Comparison of ENCODE assay signal across 11 cellular contexts in the genomic region with DNA sequence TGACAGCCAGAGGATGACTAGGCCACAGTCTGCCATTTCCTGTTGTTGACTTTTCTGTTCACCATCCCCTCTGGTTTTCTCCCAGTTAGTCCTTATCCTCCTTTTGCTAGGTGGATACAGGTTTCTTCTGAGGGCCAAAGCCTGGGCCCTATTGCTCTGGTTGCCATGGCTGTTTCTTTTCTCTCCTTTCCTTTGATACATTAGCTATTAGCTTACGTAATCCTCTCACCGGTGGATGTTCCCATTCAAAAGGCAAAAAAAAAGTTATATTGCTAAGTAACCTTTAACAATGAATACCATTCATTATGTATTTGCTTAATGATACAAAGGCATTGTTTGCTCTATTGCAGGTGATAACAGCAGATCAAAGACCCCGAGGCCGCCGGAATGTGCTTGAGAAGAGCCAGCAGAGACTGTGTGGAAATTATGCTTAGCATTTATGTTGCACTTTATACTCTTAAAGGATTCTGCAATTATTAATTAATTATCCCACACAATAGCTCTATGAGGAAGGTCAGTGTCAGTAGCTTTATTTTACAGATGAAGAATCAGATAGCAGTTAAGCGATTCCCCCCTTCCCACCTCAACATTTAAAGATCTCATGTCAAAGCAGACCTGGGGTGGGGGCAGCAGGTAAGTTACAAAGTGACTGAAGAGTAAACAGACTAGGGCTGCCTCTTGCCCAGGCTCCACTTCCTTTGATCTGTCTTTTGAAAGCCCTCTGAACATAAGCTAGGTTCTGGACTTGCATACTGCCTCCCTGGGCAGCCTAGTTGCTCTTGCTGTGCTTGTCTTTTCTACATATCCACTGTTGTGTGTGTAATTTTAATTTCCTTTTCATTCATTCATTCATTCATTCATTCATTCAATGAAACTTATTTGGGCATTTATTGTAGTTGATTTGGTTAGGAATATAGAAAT. TPM values are rescaled to one million over a fixed set of nuclear protein-coding genes. Genes with fewer than 3 reads are reported as not detected.
DNase-seq lines count a peak whose midpoint lies in the region; ATAC-seq and TF ChIP-seq lines count a peak whose summit lies in the region.
"Had no signal": no experiment of that assay in that cellular context is flagged by ENCODE, and none has a peak within 500 bp of the region (broad histone marks: within the 10 kb centered on the region; RNA-seq: fewer than 3 reads in every experiment).

No MANE protein-coding gene starts in this region.

- H3K4me3 ChIP-seq in fibroblast of pulmonary artery (replicated peaks; ENCODE audit: low read depth, low read length), result no peak overlapping the region

- no peak overlapping the region for H3K4me3 Mint-ChIP-seq in activated naive CD4-positive, alpha-beta T cell treated with anti-CD3 and anti-CD28 coated beads, Interleukin-2, amount 50 U/mL, for 24 hours
- peak overlapping the region; percentile 17 for H3K4me3 Mint-ChIP-seq in type B pancreatic cell

- H3K27me3 Mint-ChIP-seq in activated naive CD4-positive, alpha-beta T cell treated with anti-CD3 and anti-CD28 coated beads, Interleukin-2, amount 50 U/mL, for 24 hours, result no peaks in the 10 kb centered on the region
- H3K27me3 Mint-ChIP-seq in type B pancreatic cell, result no peaks in the 10 kb centered on the region

- no peak for ATAC-seq in left cardiac atrium

- no peaks in the 10 kb centered on the region for H3K9me3 Mint-ChIP-seq in activated naive CD4-positive, alpha-beta T cell treated with anti-CD3 and anti-CD28 coated beads, Interleukin-2, amount 50 U/mL, for 24 hours
- no peaks in the 10 kb centered on the region for H3K9me3 Mint-ChIP-seq in type B pancreatic cell

- intact Hi-C loops in left cardiac atrium (cut with DNase I), result no loop called here

- TF ChIP-seq CTCF in fibroblast of pulmonary artery (IDR thresholded peaks at IDR 0.05; ENCODE audit: low read length, missing control alignments) (no peak), type B pancreatic cell (conservative IDR thresholded peaks at IDR 0.05) (no peak)

- peaks cover 49% of the 10 kb centered on the region for H3K4me1 Mint-ChIP-seq in activated naive CD4-positive, alpha-beta T cell treated with anti-CD3 and anti-CD28 coated beads, Interleukin-2, amount 50 U/mL, for 24 hours
- H3K4me1 Mint-ChIP-seq in type B pancreatic cell (ENCODE audit: unreplicated experiment), result peaks cover 22% of the 10 kb centered on the region

- no peaks in the 10 kb centered on the region for H3K36me3 Mint-ChIP-seq in activated naive CD4-positive, alpha-beta T cell treated with anti-CD3 and anti-CD28 coated beads, Interleukin-2, amount 50 U/mL, for 24 hours
- no peaks in the 10 kb centered on the region for H3K36me3 Mint-ChIP-seq in type B pancreatic cell

- H3K27ac Mint-ChIP-seq in activated naive CD4-positive, alpha-beta T cell treated with anti-CD3 and anti-CD28 coated beads, Interleukin-2, amount 50 U/mL, for 24 hours, result peak overlapping the region; percentile 47
- peak overlapping the region; percentile 35 for H3K27ac Mint-ChIP-seq in type B pancreatic cell

- no peak for DNase-seq in activated naive CD4-positive, alpha-beta T cell (lab: John Stamatoyannopoulos, UW)
- DNase-seq in NCI-H526 treated with DMSO at 0.1 percent for 48 hours (lab: John Stamatoyannopoulos, UW), result peak; percentile 85
- DNase-seq in fibroblast of pulmonary artery (ENCODE audit: low read depth), result peak; percentile 11
- no peak for DNase-seq in type B pancreatic cell (ENCODE audit: extremely low spot score, unreplicated experiment)
- DNase-seq in left cardiac atrium, result no peak
- no peak for DNase-seq in HuH-7.5 (ENCODE audit: low spot score)
- DNase-seq in HUDEP-2 (lab: John Stamatoyannopoulos, UW; ENCODE audit: unreplicated experiment in 76 of 76), result no peak
- DNase-seq: effector memory CD4-positive, alpha-beta T cell; MV-4-11; occipital lobe had no signal

RNA-seq across cellular contexts. Expression of a gene that starts 14.5 kb away (rescaled TPM):
- 18.5 and 25.4 TPM in 2 replicates for total RNA-seq in type B pancreatic cell (ENCODE audit: low replicate concordance)
- total RNA-seq in left cardiac atrium, result 10 to 100 TPM; 13.9 to 15.6 TPM

Comparison
In these comparisons a context has a peak if more than half of its experiments do, and no peak if none do; other contexts are left out.
1. DNase-seq: peak in NCI-H526 treated with DMSO at 0.1 percent for 48 hours (single experiment) and fibroblast of pulmonary artery (single experiment); none in activated naive CD4-positive, alpha-beta T cell (0 of 4), type B pancreatic cell (single experiment), left cardiac atrium (single experiment), HuH-7.5 (single experiment) and HUDEP-2 (0 of 76).